14 cellular contexts compared by ENCODE assay signal in genomic region chr5:141870871-141871270, GRCh38. TPM values are rescaled to one million over a fixed set of nuclear protein-coding genes. Genes with fewer than 3 reads are reported as not detected.
A peak's percentile ranks its signal among the peaks of the same experiment; 100 is the strongest.
DNase-seq lines count a peak whose midpoint lies in the region; ATAC-seq and TF ChIP-seq lines count a peak whose summit lies in the region.
"Had no signal": no experiment of that assay in that cellular context is flagged by ENCODE, and none has a peak within 500 bp of the region (broad histone marks: within the 10 kb centered on the region; RNA-seq: fewer than 3 reads in every experiment).

No MANE protein-coding gene starts in this region.

- no peak overlapping the region for H3K27ac Mint-ChIP-seq in natural killer cell
- H3K27ac Mint-ChIP-seq: activated CD4-positive, alpha-beta T cell treated with anti-CD3 and anti-CD28 coated beads for 36 hours had no signal

- H3K9me3 Mint-ChIP-seq in natural killer cell, result no peaks in the 10 kb centered on the region
- H3K9me3 Mint-ChIP-seq: T-cell had no signal

- H3K27me3 ChIP-seq in PC-9 (ENCODE audit: insufficient read depth, low read depth) (no peaks in the 10 kb centered on the region), osteoblast (ENCODE audit: insufficient read depth, low read length) (peaks cover 35% of the 10 kb centered on the region), MM.1S (replicated peaks; ENCODE audit: insufficient read depth, low read length) (0 out of 2 replicates have a peak, but pooled peaks cover 5% of the 10 kb centered on the region)

- H3K79me2 ChIP-seq in PC-9 (ENCODE audit: low read depth) (peaks cover 96% of the 10 kb centered on the region), osteoblast (ENCODE audit: insufficient read depth, low read length) (no peaks in the 10 kb centered on the region), MM.1S (ENCODE audit: low read length) (no peaks in the 10 kb centered on the region)

- H3K4me1 ChIP-seq in PC-9 (replicated peaks; ENCODE audit: insufficient read depth) (peaks cover 95% of the 10 kb centered on the region), osteoblast (ENCODE audit: insufficient read depth, low read length) (no peaks in the 10 kb centered on the region), MM.1S (ENCODE audit: low read length) (no peaks in the 10 kb centered on the region)

- peak; percentile 44 for DNase-seq in A172 (ENCODE audit: low spot score)
- peak; percentile 42 to 72 for DNase-seq in PC-9
- peak; percentile 80 for DNase-seq in epithelial cell of esophagus (ENCODE audit: low read depth)
- DNase-seq in osteoblast (ENCODE audit: insufficient read length, low spot score, missing footprints), result peak; percentile 87
- DNase-seq in cerebellar nuclear complex (lab: John Stamatoyannopoulos, UW), result no peak
- no peak for DNase-seq in MM.1S
- no peak for DNase-seq in natural killer cell
- DNase-seq: ACHN; activated CD4-positive, alpha-beta T cell treated with anti-CD3 and anti-CD28 coated beads for 36 hours; NCI-H2171; T-cell had no signal

- TF ChIP-seq CTCF in PC-9 (conservative IDR thresholded peaks at IDR 0.05), result no peak
- no peak for TF ChIP-seq CTCF in epithelial cell of esophagus (IDR thresholded peaks at IDR 0.05; ENCODE audit: insufficient read depth, low read depth, low read length, missing control alignments)
- TF ChIP-seq CTCF in osteoblast (IDR thresholded peaks at IDR 0.05; ENCODE audit: extremely low read depth, low read depth, low read length), result no peak
- TF ChIP-seq CTCF in MM.1S (IDR thresholded peaks at IDR 0.05; ENCODE audit: low read length), result no peak
- TF ChIP-seq CTCF in natural killer cell (IDR thresholded peaks at IDR 0.05), result no peak

- ATAC-seq in natural killer cell (no peak), HG03159 (IDR thresholded peaks at IDR 0.05; ENCODE audit: unreplicated experiment) (no peak)
- ATAC-seq: activated CD4-positive, alpha-beta T cell treated with anti-CD3 and anti-CD28 coated beads for 36 hours; T-cell had no signal

- intact Hi-C loops in PC-9 (cut with micrococcal nuclease; ENCODE audit: unreplicated experiment), result no loop called here
- intact Hi-C loops in natural killer cell (cut with micrococcal nuclease), result no loop called here

- H3K36me3 Mint-ChIP-seq in natural killer cell, result no peaks in the 10 kb centered on the region
- H3K36me3 Mint-ChIP-seq: T-cell had no signal

- no TSS peak for BruUV-seq in PC-9 (replicated peaks; lab: Mats Ljungman, UMichigan)

- H2AFZ ChIP-seq in PC-9, result no peak overlapping the region
- H2AFZ ChIP-seq in osteoblast (ENCODE audit: low read length), result no peak overlapping the region
- no peak overlapping the region for H2AFZ ChIP-seq in MM.1S (ENCODE audit: low read length)

- H3K27ac ChIP-seq in PC-9, result peak overlapping the region; percentile 73
- H3K27ac ChIP-seq in osteoblast (ENCODE audit: low read depth, low read length), result no peak overlapping the region
- H3K27ac ChIP-seq in MM.1S (ENCODE audit: low read length), result no peak overlapping the region
- H3K27ac ChIP-seq: HL-60 had no signal

- H3K36me3 ChIP-seq in PC-9 (ENCODE audit: low read depth) (peaks cover 34% of the 10 kb centered on the region), osteoblast (ENCODE audit: insufficient read depth, low read length) (no peaks in the 10 kb centered on the region), MM.1S (replicated peaks; ENCODE audit: insufficient read depth, low read length) (no peaks in the 10 kb centered on the region)

- H3K9ac ChIP-seq in MM.1S (ENCODE audit: low read length), result no peak overlapping the region

- H3K4me3 ChIP-seq in PC-9 (0 out of 2 replicates have a peak overlapping the region, but pooled peaks have one; percentile 2), epithelial cell of esophagus (ENCODE audit: low read length) (no peak overlapping the region), osteoblast (ENCODE audit: insufficient read depth, low read length) (no peak overlapping the region), MM.1S (ENCODE audit: low read length) (no peak overlapping the region)

- CTCF ChIA-PET in PC-9 (lab: Charles Lee), result no interaction called here

- H3K9me2 ChIP-seq in PC-9 (ENCODE audit: insufficient read depth) (no peaks in the 10 kb centered on the region), MM.1S (replicated peaks; ENCODE audit: insufficient read depth, low read length) (no peaks in the 10 kb centered on the region)

- H3K27me3 Mint-ChIP-seq in natural killer cell (ENCODE audit: low read depth in 2 of 2), result peaks cover 0 to 19% of the 10 kb centered on the region in 2 donors

- H3K4me3 Mint-ChIP-seq in natural killer cell, result no peak overlapping the region
- H3K4me3 Mint-ChIP-seq: activated CD4-positive, alpha-beta T cell treated with anti-CD3 and anti-CD28 coated beads for 36 hours; T-cell had no signal

- POLR2A ChIA-PET in PC-9 (lab: Charles Lee; ENCODE audit: unreplicated experiment), result interaction anchor here (0.6 kb wide), 1 partner anchor 39 kb away, joined by 3 read pairs; no protein-coding TSS in a partner anchor

- peaks cover 44 to 49% of the 10 kb centered on the region in 2 donors for H3K4me1 Mint-ChIP-seq in natural killer cell
- H3K4me1 Mint-ChIP-seq: activated CD4-positive, alpha-beta T cell treated with anti-CD3 and anti-CD28 coated beads for 36 hours had no signal

- peak overlapping the region; percentile 58 for H3K4me2 ChIP-seq in PC-9
- H3K4me2 ChIP-seq in osteoblast (ENCODE audit: insufficient read depth, low read length), result no peak overlapping the region
- no peak overlapping the region for H3K4me2 ChIP-seq in MM.1S (ENCODE audit: low read depth, low read length)

- H4K20me1 ChIP-seq in PC-9 (ENCODE audit: insufficient read depth), result peaks cover 66% of the 10 kb centered on the region
- no peaks in the 10 kb centered on the region for H4K20me1 ChIP-seq in osteoblast (ENCODE audit: insufficient read depth, low read length)
- no peaks in the 10 kb centered on the region for H4K20me1 ChIP-seq in MM.1S (ENCODE audit: insufficient read depth, low read length)

- H3K9me3 ChIP-seq in PC-9 (ENCODE audit: insufficient read depth, low read depth) (no peaks in the 10 kb centered on the region), osteoblast (ENCODE audit: low read depth, low read length) (no peaks in the 10 kb centered on the region), MM.1S (replicated peaks; ENCODE audit: insufficient read depth, low read length) (no peaks in the 10 kb centered on the region)

- H3F3A ChIP-seq in PC-9 (ENCODE audit: insufficient read depth, low read depth), result peaks cover 65% of the 10 kb centered on the region
- no peaks in the 10 kb centered on the region for H3F3A ChIP-seq in MM.1S (ENCODE audit: insufficient read depth, low read length)

RNA-seq across cellular contexts. Expression of gene PCDH1, which starts 7.3 kb away (rescaled TPM):
- 7.2 and 7.4 TPM in 2 replicates for total RNA-seq in A172 (2014; rRNA removed; shearing (Covaris generic))
- total RNA-seq in PC-9 (2021), result 88.5 and 101 TPM in 2 replicates
- total RNA-seq in osteoblast, result 0.29 and 1.4 TPM in 2 replicates
- 10 to 100 TPM; 19.2 to 39.2 (median 32.1) TPM for total RNA-seq in natural killer cell
- total RNA-seq: activated CD4-positive, alpha-beta T cell treated with anti-CD3 and anti-CD28 coated beads for 36 hours; LHCN-M2 had no signal

RNA-seq across cellular contexts. Expression of gene DELE1, which starts 52.8 kb away (rescaled TPM):
- total RNA-seq in A172 (2014; rRNA removed; shearing (Covaris generic)), result 18.2 and 37.0 TPM in 2 replicates
- total RNA-seq in PC-9 (2021) (68.5 and 80.8 TPM in 2 replicates), osteoblast (50.1 and 52.1 TPM in 2 replicates), natural killer cell (100 to 1,000 TPM; 106 to 125 (median 115) TPM)

Comparison
In these comparisons a context has a peak if more than half of its experiments do, and no peak if none do; other contexts are left out.
1. DNase-seq: peak in A172 (single experiment), PC-9 (2 of 2), epithelial cell of esophagus (single experiment) and osteoblast (single experiment); none in cerebellar nuclear complex (0 of 2), MM.1S (single experiment) and natural killer cell (single experiment).